In genomic region chr10:86600296-86600695, GRCh38 we compare ENCODE assay signal across 24 cellular contexts. TPM values are rescaled to one million over a fixed set of nuclear protein-coding genes. Genes with fewer than 3 reads are reported as not detected.
"Had no signal": no experiment of that assay in that cellular context is flagged by ENCODE, and none has a peak within 500 bp of the region (broad histone marks: within the 10 kb centered on the region; RNA-seq: fewer than 3 reads in every experiment).

No MANE protein-coding gene starts in this region.

- H3K27ac ChIP-seq: coronary artery, psoas muscle, spleen, testis, upper lobe of right lung had no signal

- H3K9me3 Mint-ChIP-seq: activated naive CD4-positive, alpha-beta T cell treated with anti-CD3 and anti-CD28 coated beads, Interleukin-2, amount 50 U/mL, for 72 hours; naive thymus-derived CD8-positive, alpha-beta T cell; stimulated activated naive CD8-positive, alpha-beta T cell treated with anti-CD3 and anti-CD28 coated beads, Interleukin-15, amount 100 ng/mL, for 72 hours; T-cell had no signal

- DNase-seq: activated CD4-positive, alpha-beta T cell treated with anti-CD3 and anti-CD28 coated beads for 1 hour; activated CD4-positive, alpha-beta T cell treated with anti-CD3 and anti-CD28 coated beads, Interleukin-2, amount 50 U/mL, for 4 hours; activated CD8-positive, alpha-beta memory T cell treated with anti-CD3 and anti-CD28 coated beads, Interleukin-2, amount 10 ng/mL, durations not matched to agents 7 days and 5 days; activated gamma-delta T cell; activated T-cell treated with anti-CD3 and anti-CD28 coated beads, Interleukin-2, amount 50 U/mL, for 1 hour; amniotic stem cell; central memory CD4-positive, alpha-beta T cell; foreskin fibroblast; hippocampal formation; naive thymus-derived CD8-positive, alpha-beta T cell; psoas muscle; spleen; stimulated activated naive CD8-positive, alpha-beta T cell treated with anti-CD3 and anti-CD28 coated beads, Interleukin-15, amount 100 ng/mL, for 72 hours; T-helper 9 cell; testis; upper lobe of right lung had no signal

- H3K27me3 ChIP-seq: spleen, testis, upper lobe of right lung had no signal

- H3K4me1 Mint-ChIP-seq: activated CD8-positive, alpha-beta memory T cell treated with anti-CD3 and anti-CD28 coated beads, Interleukin-2, amount 10 ng/mL, durations not matched to agents 7 days and 5 days; stimulated activated naive CD8-positive, alpha-beta T cell treated with anti-CD3 and anti-CD28 coated beads, Interleukin-15, amount 100 ng/mL, for 72 hours had no signal

- H3K4me3 ChIP-seq: coronary artery, psoas muscle, spleen, testis, upper lobe of right lung had no signal

- H3K27ac Mint-ChIP-seq: activated CD8-positive, alpha-beta memory T cell treated with anti-CD3 and anti-CD28 coated beads, Interleukin-2, amount 10 ng/mL, durations not matched to agents 7 days and 5 days; activated naive CD4-positive, alpha-beta T cell treated with anti-CD3 and anti-CD28 coated beads, Interleukin-2, amount 50 U/mL, for 72 hours; stimulated activated naive CD8-positive, alpha-beta T cell treated with anti-CD3 and anti-CD28 coated beads, Interleukin-15, amount 100 ng/mL, for 72 hours had no signal

- H3K27me3 Mint-ChIP-seq: T-cell had no signal

- H3K36me3 ChIP-seq: spleen, upper lobe of right lung had no signal

- H3K4me1 ChIP-seq: psoas muscle, spleen, testis, upper lobe of right lung had no signal

- H3K4me3 Mint-ChIP-seq: activated CD8-positive, alpha-beta memory T cell treated with anti-CD3 and anti-CD28 coated beads, Interleukin-2, amount 10 ng/mL, durations not matched to agents 7 days and 5 days; naive thymus-derived CD8-positive, alpha-beta T cell; stimulated activated naive CD8-positive, alpha-beta T cell treated with anti-CD3 and anti-CD28 coated beads, Interleukin-15, amount 100 ng/mL, for 72 hours; T-cell had no signal

- H3K9me3 ChIP-seq: psoas muscle, testis had no signal

- H3K36me3 Mint-ChIP-seq: activated CD8-positive, alpha-beta memory T cell treated with anti-CD3 and anti-CD28 coated beads, Interleukin-2, amount 10 ng/mL, durations not matched to agents 7 days and 5 days; activated naive CD4-positive, alpha-beta T cell treated with anti-CD3 and anti-CD28 coated beads, Interleukin-2, amount 50 U/mL, for 72 hours; naive thymus-derived CD8-positive, alpha-beta T cell; T-cell had no signal

- ATAC-seq: left lobe of liver, psoas muscle, sciatic nerve had no signal

RNA-seq across cellular contexts. Expression of gene OPN4, which starts 54.1 kb away (rescaled TPM):
- total RNA-seq: activated CD8-positive, alpha-beta memory T cell treated with anti-CD3 and anti-CD28 coated beads, Interleukin-2, amount 10 ng/mL, durations not matched to agents 7 days and 5 days; activated naive CD4-positive, alpha-beta T cell treated with anti-CD3 and anti-CD28 coated beads, Interleukin-2, amount 50 U/mL, for 72 hours; esophagus mucosa; left lobe of liver; lung microvascular endothelial cell; naive thymus-derived CD8-positive, alpha-beta T cell; spleen; T-cell; upper lobe of right lung had no signal
- polyA plus RNA-seq: keratinocyte; naive thymus-derived CD8-positive, alpha-beta T cell; spleen had no signal
